Comparison of ENCODE assay signal across 12 cellular contexts in the genomic region with DNA sequence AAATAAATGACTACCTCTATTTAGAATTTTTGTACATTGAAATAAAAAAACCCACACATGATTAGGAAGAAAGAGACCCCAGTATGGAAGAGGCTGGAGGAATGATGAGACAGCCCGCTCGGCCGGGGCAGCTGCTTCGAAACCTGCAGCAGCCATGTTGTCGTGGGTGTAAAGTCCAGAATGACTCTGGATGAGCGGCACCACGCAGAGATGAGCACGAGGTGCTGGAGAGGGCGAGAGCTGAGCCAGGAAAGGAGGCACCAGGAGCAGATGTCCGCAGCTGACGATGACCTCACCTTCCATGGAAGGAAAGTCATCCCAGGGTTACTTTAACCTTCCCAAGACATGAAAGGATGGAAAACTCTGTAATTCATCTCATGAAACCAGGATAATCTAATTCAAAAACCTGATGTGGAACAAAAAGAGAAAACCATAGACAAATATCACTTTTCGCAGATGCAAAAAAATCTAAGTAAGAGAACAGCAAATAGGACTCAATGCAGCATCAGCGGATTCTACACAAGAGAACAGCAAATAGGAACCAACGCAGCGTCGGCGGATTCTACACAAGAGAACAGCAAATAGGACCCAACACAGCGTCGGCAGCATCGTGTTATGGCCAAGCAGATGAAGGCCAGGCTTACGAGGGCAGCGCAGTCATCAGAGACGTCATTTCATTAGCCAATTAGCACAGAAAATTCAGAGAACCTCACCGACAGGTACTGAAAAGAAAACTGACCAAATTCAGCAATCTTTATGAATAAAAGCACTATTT. TPM values are rescaled to one million over a fixed set of nuclear protein-coding genes. Genes with fewer than 3 reads are reported as not detected.
DNase-seq lines count a peak whose midpoint lies in the region; ATAC-seq and TF ChIP-seq lines count a peak whose summit lies in the region.
"Had no signal": no experiment of that assay in that cellular context is flagged by ENCODE, and none has a peak within 500 bp of the region (broad histone marks: within the 10 kb centered on the region; RNA-seq: fewer than 3 reads in every experiment).

No MANE protein-coding gene starts in this region.

- H3K4me3 Mint-ChIP-seq in CD4-positive, CD25-positive, alpha-beta regulatory T cell = peak overlapping the region; percentile 23 to 84 (median 58)
- H3K4me3 Mint-ChIP-seq in nephron = no peak overlapping the region
- H3K4me3 Mint-ChIP-seq: activated CD8-positive, alpha-beta T cell treated with anti-CD3 and anti-CD28 coated beads, Interleukin-2, amount 10 ng/mL, durations not matched to agents 7 days and 5 days had no signal

- no peaks in the 10 kb centered on the region for H3K9me3 Mint-ChIP-seq in CD4-positive, CD25-positive, alpha-beta regulatory T cell
- H3K9me3 Mint-ChIP-seq in nephron = no peaks in the 10 kb centered on the region

- no peak for ATAC-seq in CD4-positive, CD25-positive, alpha-beta regulatory T cell (ENCODE audit: low read depth in 2 of 2)
- ATAC-seq in HG03457 (IDR thresholded peaks at IDR 0.05; ENCODE audit: unreplicated experiment) = no peak
- ATAC-seq: activated CD8-positive, alpha-beta T cell treated with anti-CD3 and anti-CD28 coated beads, Interleukin-2, amount 10 ng/mL, durations not matched to agents 7 days and 5 days had no signal

- no peak overlapping the region for H3K9ac ChIP-seq in colonic mucosa (ENCODE audit: low read depth in 2 of 2, low read length in 2 of 2)

- H3K27me3 Mint-ChIP-seq in CD4-positive, CD25-positive, alpha-beta regulatory T cell = no peaks in the 10 kb centered on the region
- H3K27me3 Mint-ChIP-seq in nephron (ENCODE audit: low read depth) = peaks cover 6% of the 10 kb centered on the region

- no peak overlapping the region for H3K27ac ChIP-seq in CD4-positive, CD25-positive, alpha-beta regulatory T cell (ENCODE audit: insufficient read depth, low read length, poor library complexity, severe bottlenecking)
- no peak overlapping the region for H3K27ac ChIP-seq in colonic mucosa

- peaks cover 36% of the 10 kb centered on the region for H3K4me1 ChIP-seq in CD4-positive, CD25-positive, alpha-beta regulatory T cell (ENCODE audit: control insufficient read depth, insufficient read depth, low read length, poor library complexity, severe bottlenecking)
- H3K4me1 ChIP-seq in colonic mucosa = no peaks in the 10 kb centered on the region

- intact Hi-C loops in colonic mucosa (cut with DNase I) = no loop called here

- H3K4me3 ChIP-seq in CD4-positive, CD25-positive, alpha-beta regulatory T cell (ENCODE audit: low read depth, low read length) = no peak overlapping the region
- H3K4me3 ChIP-seq in colonic mucosa = no peak overlapping the region

- TF ChIP-seq CTCF in colonic mucosa (IDR thresholded peaks at IDR 0.05) (no peak), nephron (IDR thresholded peaks at IDR 0.05; ENCODE audit: unreplicated experiment in 3 of 3) (no peak)

- DNase-seq in CD4-positive, CD25-positive, alpha-beta regulatory T cell = no peak
- DNase-seq in EL (peak; percentile 44), colonic mucosa (peak; percentile 22), AG08396 (ENCODE audit: low spot score) (no peak)
- no peak for DNase-seq in activated CD4-positive, CD25-positive, alpha-beta regulatory T cell treated with anti-CD3 and anti-CD28 coated beads, Interleukin-2, amount 50 U/mL, for 72 hours
- DNase-seq: activated CD8-positive, alpha-beta T cell treated with anti-CD3 and anti-CD28 coated beads, Interleukin-2, amount 10 ng/mL, durations not matched to agents 7 days and 5 days; COR-L47; NCI-H2029; stimulated activated CD4-positive, alpha-beta T cell treated with anti-CD3 and anti-CD28 coated beads, Interleukin-4, amount 100 ng/mL, for 24 hours; SW 1271 had no signal

- H3K9me3 ChIP-seq in CD4-positive, CD25-positive, alpha-beta regulatory T cell (ENCODE audit: control insufficient read depth in 2 of 2, low read length in 2 of 2) = no peaks in the 10 kb centered on the region
- H3K9me3 ChIP-seq in colonic mucosa = no peaks in the 10 kb centered on the region

- H3K4me1 Mint-ChIP-seq in CD4-positive, CD25-positive, alpha-beta regulatory T cell = peaks cover 8 to 34% (median 21%) of the 10 kb centered on the region in 4 donors
- peaks cover 35% of the 10 kb centered on the region for H3K4me1 Mint-ChIP-seq in nephron

- H3K36me3 ChIP-seq in CD4-positive, CD25-positive, alpha-beta regulatory T cell (ENCODE audit: control insufficient read depth, insufficient read depth, low read length) = peaks cover 4% of the 10 kb centered on the region
- H3K36me3 ChIP-seq in colonic mucosa = no peaks in the 10 kb centered on the region

- peak overlapping the region in 2 of 3 donors; percentile 59 to 79 for H3K27ac Mint-ChIP-seq in CD4-positive, CD25-positive, alpha-beta regulatory T cell
- peak overlapping the region; percentile 1 to 62 (median 51) for H3K27ac Mint-ChIP-seq in nephron
- H3K27ac Mint-ChIP-seq: activated CD8-positive, alpha-beta T cell treated with anti-CD3 and anti-CD28 coated beads, Interleukin-2, amount 10 ng/mL, durations not matched to agents 7 days and 5 days had no signal

- no peaks in the 10 kb centered on the region for H3K27me3 ChIP-seq in CD4-positive, CD25-positive, alpha-beta regulatory T cell (ENCODE audit: control insufficient read depth, insufficient read depth, low read length)
- no peaks in the 10 kb centered on the region for H3K27me3 ChIP-seq in colonic mucosa

- H3K36me3 Mint-ChIP-seq in CD4-positive, CD25-positive, alpha-beta regulatory T cell = peaks cover 12% of the 10 kb centered on the region
- no peaks in the 10 kb centered on the region for H3K36me3 Mint-ChIP-seq in nephron (ENCODE audit: low read depth)

RNA-seq across cellular contexts. Expression of a gene that starts 25.9 kb away (rescaled TPM):
- total RNA-seq in CD4-positive, CD25-positive, alpha-beta regulatory T cell = 23.9 TPM
- polyA plus RNA-seq in CD4-positive, CD25-positive, alpha-beta regulatory T cell = 1 to 10 TPM; 3.4 to 8.1 (median 6.2) TPM
- 10 to 100 TPM; 22.0 to 22.4 TPM for total RNA-seq in colonic mucosa

RNA-seq across cellular contexts. Expression of a gene that starts 50.7 kb away (rescaled TPM):
- total RNA-seq in CD4-positive, CD25-positive, alpha-beta regulatory T cell = 198 TPM
- polyA plus RNA-seq in CD4-positive, CD25-positive, alpha-beta regulatory T cell = 10 to 100 TPM; 32.4 to 82.8 (median 52.0) TPM
- 100 to 1,000 TPM; 137 to 200 TPM for total RNA-seq in colonic mucosa

Comparison
In these comparisons a context has a peak if more than half of its experiments do, and no peak if none do; other contexts are left out.
1. DNase-seq: peak in EL (single experiment) and colonic mucosa (single experiment); none in CD4-positive, CD25-positive, alpha-beta regulatory T cell (0 of 3), activated CD4-positive, CD25-positive, alpha-beta regulatory T cell treated with anti-CD3 and anti-CD28 coated beads, Interleukin-2, amount 50 U/mL, for 72 hours (single experiment) and AG08396 (single experiment).
2. H3K4me3 Mint-ChIP-seq: peak in CD4-positive, CD25-positive, alpha-beta regulatory T cell (4 of 4); none in nephron (0 of 3).